ENCODE assay signal across 1 cellular context in the genomic region with DNA sequence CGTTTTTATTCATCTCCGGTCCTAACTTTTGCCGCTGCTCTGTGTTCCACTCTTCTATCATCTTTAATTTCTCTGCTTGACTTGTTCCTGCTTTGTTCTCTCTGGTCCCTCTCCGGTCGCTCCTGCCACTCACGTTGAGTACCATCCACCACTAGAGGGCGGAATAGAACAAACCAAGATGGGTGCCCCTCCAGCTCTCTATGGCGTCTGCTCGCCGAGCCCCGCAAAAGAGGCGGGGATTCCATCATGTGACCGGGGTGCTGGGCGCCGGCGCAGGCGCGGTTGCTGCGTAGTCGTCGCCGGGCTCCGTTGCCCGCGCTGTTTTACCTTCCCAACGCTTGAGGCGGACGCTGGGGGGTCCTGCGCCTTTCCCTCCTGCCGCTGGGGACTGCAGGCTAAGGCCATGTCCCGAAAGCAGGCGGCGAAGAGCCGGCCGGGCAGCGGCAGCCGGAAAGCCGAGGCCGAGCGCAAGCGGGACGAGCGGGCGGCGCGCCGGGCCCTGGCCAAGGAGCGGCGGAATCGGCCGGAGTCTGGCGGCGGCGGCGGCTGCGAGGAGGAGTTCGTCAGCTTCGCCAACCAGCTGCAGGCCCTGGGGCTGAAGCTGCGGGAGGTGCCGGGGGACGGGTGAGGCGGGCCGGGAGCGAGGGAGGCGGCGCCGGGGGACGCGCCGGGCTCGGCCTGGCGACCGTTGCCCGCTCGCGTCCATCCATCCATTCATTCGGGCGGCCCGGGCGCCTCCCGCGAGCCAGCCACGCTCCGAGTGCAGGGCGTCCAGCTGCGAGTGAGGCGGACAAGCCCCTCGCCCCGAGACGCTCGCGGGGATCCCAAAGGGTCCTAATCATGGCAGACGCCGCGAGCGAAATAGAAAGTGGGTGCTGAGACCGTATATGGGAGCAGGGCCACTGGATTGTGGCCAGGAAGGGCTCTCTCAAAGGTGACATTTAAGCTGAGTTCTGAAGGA.
A peak's percentile ranks its signal among the peaks of the same experiment; 100 is the strongest.
TF ChIP-seq lines count a peak whose summit lies in the region.

A gene with protein sequence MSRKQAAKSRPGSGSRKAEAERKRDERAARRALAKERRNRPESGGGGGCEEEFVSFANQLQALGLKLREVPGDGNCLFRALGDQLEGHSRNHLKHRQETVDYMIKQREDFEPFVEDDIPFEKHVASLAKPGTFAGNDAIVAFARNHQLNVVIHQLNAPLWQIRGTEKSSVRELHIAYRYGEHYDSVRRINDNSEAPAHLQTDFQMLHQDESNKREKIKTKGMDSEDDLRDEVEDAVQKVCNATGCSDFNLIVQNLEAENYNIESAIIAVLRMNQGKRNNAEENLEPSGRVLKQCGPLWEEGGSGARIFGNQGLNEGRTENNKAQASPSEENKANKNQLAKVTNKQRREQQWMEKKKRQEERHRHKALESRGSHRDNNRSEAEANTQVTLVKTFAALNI (plus strand): TSS at position 285 of the 961 bp plus-strand sequence. CDS start 119 bp downstream, at position 404.

TF ChIP-seq in HepG2, 621 proteins besides CTCF, POLR2A, EP300 and RAD21 (continued from another document and continues in another):
- TF ChIP-seq, protein P1, sequence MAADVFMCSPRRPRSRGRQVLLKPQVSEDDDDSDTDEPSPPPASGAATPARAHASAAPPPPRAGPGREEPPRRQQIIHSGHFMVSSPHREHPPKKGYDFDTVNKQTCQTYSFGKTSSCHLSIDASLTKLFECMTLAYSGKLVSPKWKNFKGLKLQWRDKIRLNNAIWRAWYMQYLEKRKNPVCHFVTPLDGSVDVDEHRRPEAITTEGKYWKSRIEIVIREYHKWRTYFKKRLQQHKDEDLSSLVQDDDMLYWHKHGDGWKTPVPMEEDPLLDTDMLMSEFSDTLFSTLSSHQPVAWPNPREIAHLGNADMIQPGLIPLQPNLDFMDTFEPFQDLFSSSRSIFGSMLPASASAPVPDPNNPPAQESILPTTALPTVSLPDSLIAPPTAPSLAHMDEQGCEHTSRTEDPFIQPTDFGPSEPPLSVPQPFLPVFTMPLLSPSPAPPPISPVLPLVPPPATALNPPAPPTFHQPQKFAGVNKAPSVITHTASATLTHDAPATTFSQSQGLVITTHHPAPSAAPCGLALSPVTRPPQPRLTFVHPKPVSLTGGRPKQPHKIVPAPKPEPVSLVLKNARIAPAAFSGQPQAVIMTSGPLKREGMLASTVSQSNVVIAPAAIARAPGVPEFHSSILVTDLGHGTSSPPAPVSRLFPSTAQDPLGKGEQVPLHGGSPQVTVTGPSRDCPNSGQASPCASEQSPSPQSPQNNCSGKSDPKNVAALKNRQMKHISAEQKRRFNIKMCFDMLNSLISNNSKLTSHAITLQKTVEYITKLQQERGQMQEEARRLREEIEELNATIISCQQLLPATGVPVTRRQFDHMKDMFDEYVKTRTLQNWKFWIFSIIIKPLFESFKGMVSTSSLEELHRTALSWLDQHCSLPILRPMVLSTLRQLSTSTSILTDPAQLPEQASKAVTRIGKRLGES (CRISPR knock-in tag; IDR thresholded peaks at IDR 0.05; ENCODE audit: borderline replicate concordance), result no peak
- TF ChIP-seq, protein P2, sequence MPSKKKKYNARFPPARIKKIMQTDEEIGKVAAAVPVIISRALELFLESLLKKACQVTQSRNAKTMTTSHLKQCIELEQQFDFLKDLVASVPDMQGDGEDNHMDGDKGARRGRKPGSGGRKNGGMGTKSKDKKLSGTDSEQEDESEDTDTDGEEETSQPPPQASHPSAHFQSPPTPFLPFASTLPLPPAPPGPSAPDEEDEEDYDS (CRISPR knock-in tag; IDR thresholded peaks at IDR 0.05), result peak; percentile 66
- TF ChIP-seq GATA4 (IDR thresholded peaks at IDR 0.05; ENCODE audit: borderline replicate concordance, low read depth) (no peak), ZBTB8A (CRISPR knock-in tag; IDR thresholded peaks at IDR 0.05; ENCODE audit: borderline replicate concordance, low read depth) (no peak; the same call in 1 of the 2 replicates), ZNF382 (CRISPR knock-in tag; IDR thresholded peaks at IDR 0.05; ENCODE audit: borderline replicate concordance) (no peak), ZSCAN29 (CRISPR knock-in tag; conservative IDR thresholded peaks at IDR 0.05) (0 out of 2 replicates have a peak, but pooled peaks have one; percentile 12), ZFP1 (CRISPR knock-in tag; IDR thresholded peaks at IDR 0.05) (0 out of 2 replicates have a peak, but pooled peaks have one; percentile 39), MLLT10 (CRISPR knock-in tag; IDR thresholded peaks at IDR 0.05) (no peak), NFYC (CRISPR knock-in tag; IDR thresholded peaks at IDR 0.05) (no peak; the same call in 1 of the 2 replicates), PRMT3 (CRISPR knock-in tag; IDR thresholded peaks at IDR 0.05; ENCODE audit: borderline replicate concordance, low read depth) (no peak), ZNF274 (CRISPR knock-in tag; IDR thresholded peaks at IDR 0.05) (peak; percentile 71; the same call in 1 of the 2 replicates), RXRB (CRISPR knock-in tag; IDR thresholded peaks at IDR 0.05; ENCODE audit: borderline replicate concordance) (peak; percentile 59; the same call in 1 of the 2 replicates), KLF15 (CRISPR knock-in tag; IDR thresholded peaks at IDR 0.05; ENCODE audit: borderline replicate concordance) (no peak; the same call in 1 of the 2 replicates), ZBTB21 (CRISPR knock-in tag; IDR thresholded peaks at IDR 0.05) (no peak), KAT2B (IDR thresholded peaks at IDR 0.05; ENCODE audit: borderline replicate concordance, low read depth, low read length) (no peak), BORCS8-MEF2B (CRISPR knock-in tag; IDR thresholded peaks at IDR 0.05) (peak; percentile 75), FOXK2 (IDR thresholded peaks at IDR 0.05) (no peak), CEBPG (CRISPR knock-in tag; IDR thresholded peaks at IDR 0.05) (no peak), NCOR1 (IDR thresholded peaks at IDR 0.05; ENCODE audit: borderline replicate concordance, low read length) (no peak), YY1 (IDR thresholded peaks at IDR 0.05; ENCODE audit: insufficient read depth, insufficient replicate concordance, low read depth, low read length) (peak; percentile 93), ZNF235 (CRISPR knock-in tag; IDR thresholded peaks at IDR 0.05; ENCODE audit: borderline replicate concordance) (peak; percentile 86; the same call in 1 of the 2 replicates), ARNT2 (CRISPR knock-in tag; IDR thresholded peaks at IDR 0.05; ENCODE audit: low read depth) (no peak; the same call in 1 of the 2 replicates), ZNF572 (CRISPR knock-in tag; IDR thresholded peaks at IDR 0.05) (no peak), PHF20 (CRISPR knock-in tag; IDR thresholded peaks at IDR 0.05) (peak; percentile 74), ATRX (CRISPR knock-in tag; IDR thresholded peaks at IDR 0.05; ENCODE audit: borderline replicate concordance) (no peak), ZNF556 (CRISPR knock-in tag; IDR thresholded peaks at IDR 0.05; ENCODE audit: borderline replicate concordance) (no peak; the same call in 1 of the 2 replicates), ZNF788 (CRISPR knock-in tag; IDR thresholded peaks at IDR 0.05; ENCODE audit: borderline replicate concordance) (peak; percentile 50; the same call in 1 of the 2 replicates), SAFB2 (CRISPR knock-in tag; IDR thresholded peaks at IDR 0.05; ENCODE audit: borderline replicate concordance, low read depth) (no peak), AGO1 (IDR thresholded peaks at IDR 0.05; ENCODE audit: low read depth, low read length, poor library complexity, severe bottlenecking) (no peak), CHCHD3 (CRISPR knock-in tag; IDR thresholded peaks at IDR 0.05) (no peak), HDAC2 (CRISPR knock-in tag; IDR thresholded peaks at IDR 0.05) (peak; percentile 34; the same call in 1 of the 2 replicates)
- TF ChIP-seq, protein P3, sequence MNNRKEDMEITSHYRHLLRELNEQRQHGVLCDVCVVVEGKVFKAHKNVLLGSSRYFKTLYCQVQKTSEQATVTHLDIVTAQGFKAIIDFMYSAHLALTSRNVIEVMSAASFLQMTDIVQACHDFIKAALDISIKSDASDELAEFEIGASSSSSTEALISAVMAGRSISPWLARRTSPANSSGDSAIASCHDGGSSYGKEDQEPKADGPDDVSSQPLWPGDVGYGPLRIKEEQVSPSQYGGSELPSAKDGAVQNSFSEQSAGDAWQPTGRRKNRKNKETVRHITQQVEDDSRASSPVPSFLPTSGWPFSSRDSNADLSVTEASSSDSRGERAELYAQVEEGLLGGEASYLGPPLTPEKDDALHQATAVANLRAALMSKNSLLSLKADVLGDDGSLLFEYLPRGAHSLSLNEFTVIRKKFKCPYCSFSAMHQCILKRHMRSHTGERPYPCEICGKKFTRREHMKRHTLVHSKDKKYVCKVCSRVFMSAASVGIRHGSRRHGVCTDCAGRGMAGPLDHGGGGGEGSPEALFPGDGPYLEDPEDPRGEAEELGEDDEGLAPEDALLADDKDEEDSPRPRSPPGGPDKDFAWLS (CRISPR knock-in tag; IDR thresholded peaks at IDR 0.05; ENCODE audit: borderline replicate concordance), result no peak
- TF ChIP-seq, protein P4, sequence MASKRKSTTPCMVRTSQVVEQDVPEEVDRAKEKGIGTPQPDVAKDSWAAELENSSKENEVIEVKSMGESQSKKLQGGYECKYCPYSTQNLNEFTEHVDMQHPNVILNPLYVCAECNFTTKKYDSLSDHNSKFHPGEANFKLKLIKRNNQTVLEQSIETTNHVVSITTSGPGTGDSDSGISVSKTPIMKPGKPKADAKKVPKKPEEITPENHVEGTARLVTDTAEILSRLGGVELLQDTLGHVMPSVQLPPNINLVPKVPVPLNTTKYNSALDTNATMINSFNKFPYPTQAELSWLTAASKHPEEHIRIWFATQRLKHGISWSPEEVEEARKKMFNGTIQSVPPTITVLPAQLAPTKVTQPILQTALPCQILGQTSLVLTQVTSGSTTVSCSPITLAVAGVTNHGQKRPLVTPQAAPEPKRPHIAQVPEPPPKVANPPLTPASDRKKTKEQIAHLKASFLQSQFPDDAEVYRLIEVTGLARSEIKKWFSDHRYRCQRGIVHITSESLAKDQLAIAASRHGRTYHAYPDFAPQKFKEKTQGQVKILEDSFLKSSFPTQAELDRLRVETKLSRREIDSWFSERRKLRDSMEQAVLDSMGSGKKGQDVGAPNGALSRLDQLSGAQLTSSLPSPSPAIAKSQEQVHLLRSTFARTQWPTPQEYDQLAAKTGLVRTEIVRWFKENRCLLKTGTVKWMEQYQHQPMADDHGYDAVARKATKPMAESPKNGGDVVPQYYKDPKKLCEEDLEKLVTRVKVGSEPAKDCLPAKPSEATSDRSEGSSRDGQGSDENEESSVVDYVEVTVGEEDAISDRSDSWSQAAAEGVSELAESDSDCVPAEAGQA (IDR thresholded peaks at IDR 0.05; ENCODE audit: low read depth), result peak; percentile 81
- TF ChIP-seq, protein P4 (CRISPR knock-in tag; IDR thresholded peaks at IDR 0.05; ENCODE audit: borderline replicate concordance), result peak; percentile 11; the same call in 1 of the 2 replicates
- TF ChIP-seq, protein P5, sequence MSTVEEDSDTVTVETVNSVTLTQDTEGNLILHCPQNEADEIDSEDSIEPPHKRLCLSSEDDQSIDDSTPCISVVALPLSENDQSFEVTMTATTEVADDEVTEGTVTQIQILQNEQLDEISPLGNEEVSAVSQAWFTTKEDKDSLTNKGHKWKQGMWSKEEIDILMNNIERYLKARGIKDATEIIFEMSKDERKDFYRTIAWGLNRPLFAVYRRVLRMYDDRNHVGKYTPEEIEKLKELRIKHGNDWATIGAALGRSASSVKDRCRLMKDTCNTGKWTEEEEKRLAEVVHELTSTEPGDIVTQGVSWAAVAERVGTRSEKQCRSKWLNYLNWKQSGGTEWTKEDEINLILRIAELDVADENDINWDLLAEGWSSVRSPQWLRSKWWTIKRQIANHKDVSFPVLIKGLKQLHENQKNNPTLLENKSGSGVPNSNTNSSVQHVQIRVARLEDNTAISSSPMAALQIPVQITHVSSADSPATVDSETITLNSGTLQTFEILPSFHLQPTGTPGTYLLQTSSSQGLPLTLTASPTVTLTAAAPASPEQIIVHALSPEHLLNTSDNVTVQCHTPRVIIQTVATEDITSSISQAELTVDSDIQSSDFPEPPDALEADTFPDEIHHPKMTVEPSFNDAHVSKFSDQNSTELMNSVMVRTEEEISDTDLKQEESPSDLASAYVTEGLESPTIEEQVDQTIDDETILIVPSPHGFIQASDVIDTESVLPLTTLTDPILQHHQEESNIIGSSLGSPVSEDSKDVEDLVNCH (CRISPR knock-in tag; IDR thresholded peaks at IDR 0.05), result no peak
- TF ChIP-seq, protein P6, sequence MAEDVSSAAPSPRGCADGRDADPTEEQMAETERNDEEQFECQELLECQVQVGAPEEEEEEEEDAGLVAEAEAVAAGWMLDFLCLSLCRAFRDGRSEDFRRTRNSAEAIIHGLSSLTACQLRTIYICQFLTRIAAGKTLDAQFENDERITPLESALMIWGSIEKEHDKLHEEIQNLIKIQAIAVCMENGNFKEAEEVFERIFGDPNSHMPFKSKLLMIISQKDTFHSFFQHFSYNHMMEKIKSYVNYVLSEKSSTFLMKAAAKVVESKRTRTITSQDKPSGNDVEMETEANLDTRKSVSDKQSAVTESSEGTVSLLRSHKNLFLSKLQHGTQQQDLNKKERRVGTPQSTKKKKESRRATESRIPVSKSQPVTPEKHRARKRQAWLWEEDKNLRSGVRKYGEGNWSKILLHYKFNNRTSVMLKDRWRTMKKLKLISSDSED (CRISPR knock-in tag; IDR thresholded peaks at IDR 0.05), result no peak
- TF ChIP-seq, protein P7, sequence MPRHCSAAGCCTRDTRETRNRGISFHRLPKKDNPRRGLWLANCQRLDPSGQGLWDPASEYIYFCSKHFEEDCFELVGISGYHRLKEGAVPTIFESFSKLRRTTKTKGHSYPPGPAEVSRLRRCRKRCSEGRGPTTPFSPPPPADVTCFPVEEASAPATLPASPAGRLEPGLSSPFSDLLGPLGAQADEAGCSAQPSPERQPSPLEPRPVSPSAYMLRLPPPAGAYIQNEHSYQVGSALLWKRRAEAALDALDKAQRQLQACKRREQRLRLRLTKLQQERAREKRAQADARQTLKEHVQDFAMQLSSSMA (CRISPR knock-in tag; IDR thresholded peaks at IDR 0.05), result peak; percentile 89
- TF ChIP-seq, protein P8, sequence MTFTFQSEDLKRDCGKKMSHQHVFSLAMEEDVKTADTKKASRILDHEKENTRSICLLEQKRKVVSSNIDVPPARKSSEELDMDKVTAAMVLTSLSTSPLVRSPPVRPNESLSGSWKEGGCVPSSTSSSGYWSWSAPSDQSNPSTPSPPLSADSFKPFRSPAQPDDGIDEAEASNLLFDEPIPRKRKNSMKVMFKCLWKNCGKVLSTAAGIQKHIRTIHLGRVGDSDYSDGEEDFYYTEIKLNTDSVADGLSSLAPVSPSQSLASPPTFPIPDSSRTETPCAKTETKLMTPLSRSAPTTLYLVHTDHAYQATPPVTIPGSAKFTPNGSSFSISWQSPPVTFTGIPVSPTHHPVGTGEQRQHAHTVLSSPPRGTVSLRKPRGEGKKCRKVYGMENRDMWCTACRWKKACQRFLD (CRISPR knock-in tag; IDR thresholded peaks at IDR 0.05; ENCODE audit: borderline replicate concordance), result peak; percentile 51; the same call in 1 of the 2 replicates
